Comparison of ENCODE assay signal across 8 cellular contexts in the genomic region with DNA sequence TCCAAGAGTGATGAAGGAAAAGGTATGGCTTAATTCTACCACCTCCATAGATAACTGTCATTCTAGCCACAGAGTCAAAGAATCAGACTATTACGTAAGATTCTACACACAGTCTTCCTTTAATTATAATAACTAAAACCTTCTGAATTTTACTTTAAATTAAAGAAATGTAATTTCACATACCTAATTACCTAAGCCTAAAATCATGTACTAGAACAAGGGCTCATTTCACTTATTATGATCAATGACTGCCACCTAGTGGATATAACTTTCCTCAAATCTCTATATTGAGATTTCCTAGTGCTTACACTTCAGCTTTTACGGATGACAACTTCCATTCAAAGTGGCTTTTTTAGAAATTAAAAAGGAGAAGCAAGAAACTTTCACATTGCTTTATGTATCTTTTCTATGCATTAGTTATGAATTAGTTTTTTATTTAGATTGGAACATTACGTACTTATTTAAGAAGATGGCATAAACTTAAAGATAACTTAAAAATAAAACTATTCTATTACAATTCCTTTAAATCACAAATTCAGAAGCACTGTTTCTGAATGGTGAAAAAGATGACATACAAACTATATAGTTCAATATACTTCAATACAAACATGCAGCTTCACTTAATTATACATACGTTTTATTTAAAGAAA. TPM values are rescaled to one million over a fixed set of nuclear protein-coding genes. Genes with fewer than 3 reads are reported as not detected.
A peak's percentile ranks its signal among the peaks of the same experiment; 100 is the strongest.
DNase-seq lines count a peak whose midpoint lies in the region; ATAC-seq and TF ChIP-seq lines count a peak whose summit lies in the region.

No MANE protein-coding gene starts in this region.

- no peak overlapping the region for H3K27ac ChIP-seq in HCT116 (ENCODE audit: low read depth, low read length)
- H3K27ac ChIP-seq in brain microvascular endothelial cell = no peak overlapping the region

- H4K20me1 ChIP-seq in HCT116 (ENCODE audit: insufficient read depth) = no peaks in the 10 kb centered on the region

- H3K79me2 ChIP-seq in HCT116 (ENCODE audit: insufficient read depth, low read length) = no peaks in the 10 kb centered on the region

- H3K36me3 ChIP-seq in HCT116 (ENCODE audit: control insufficient read depth in 1 of 2, insufficient read depth in 2 of 2, low read length in 2 of 2) (no peaks in the 10 kb centered on the region), brain microvascular endothelial cell (replicated peaks) (no peaks in the 10 kb centered on the region), kidney epithelial cell (ENCODE audit: control insufficient read depth, insufficient read depth, low read length) (no peaks in the 10 kb centered on the region)

- no peak for TF ChIP-seq POLR2A in HCT116 (IDR thresholded peaks at IDR 0.05; ENCODE audit: borderline replicate concordance, extremely low read depth, insufficient read depth, insufficient read length)

- intact Hi-C loops in HCT116 (cut with micrococcal nuclease) = loop anchor here (1.0 to 10.0 kb wide), 4 partner anchors 280 to 780 kb away; no protein-coding TSS in a partner anchor

- CTCF ChIA-PET in HCT116 (lab: Charles Lee) = interaction anchor here (0.8 to 6.6 kb wide), 19 partner anchors 9 to 736 kb away, joined by 3 to 63 read pairs (median 5); no protein-coding TSS in a partner anchor

- RAD21 ChIA-PET in HCT116 (lab: Charles Lee; ENCODE audit: low non-redundant PET in 1 of 2, low total read pairs in 2 of 2, uncharacterized antibody in 2 of 2, unreplicated experiment in 2 of 2) = interaction anchor here (0.6 to 1.9 kb wide), 5 partner anchors 80 to 473 kb away, joined by 3 to 5 read pairs (median 3); a partner anchor contains a TSS

- ATAC-seq in HCT116 = peak; percentile 78
- no peak for ATAC-seq in GM21529 (IDR thresholded peaks at IDR 0.05; ENCODE audit: unreplicated experiment)

- H3K4me1 ChIP-seq in HCT116 (ENCODE audit: control insufficient read depth in 1 of 2, insufficient read depth in 2 of 2, low read length in 2 of 2) = no peaks in the 10 kb centered on the region

- no peak overlapping the region for H3K4me2 ChIP-seq in HCT116 (ENCODE audit: low read length)

- H3K9me3 ChIP-seq in HCT116 (ENCODE audit: control insufficient read depth in 1 of 2, insufficient read depth in 1 of 2, low read depth in 1 of 2, low read length in 2 of 2) = no peaks in the 10 kb centered on the region

- no peak overlapping the region for H3K4me3 ChIP-seq in HCT116 (replicated peaks in 1 of 2; ENCODE audit: low read depth in 1 of 2, low read length in 2 of 2)
- no peak overlapping the region for H3K4me3 ChIP-seq in brain microvascular endothelial cell (ENCODE audit: low read depth, low read length)
- H3K4me3 ChIP-seq in kidney epithelial cell (ENCODE audit: low read depth, low read length) = no peak overlapping the region

- POLR2A ChIA-PET in HCT116 (lab: Charles Lee) = interaction anchor here (0.6 kb wide), 1 partner anchor 561 kb away, joined by 4 read pairs; no protein-coding TSS in a partner anchor

- H3K9me2 ChIP-seq in HCT116 (ENCODE audit: insufficient read depth) = no peaks in the 10 kb centered on the region

- in situ Hi-C loops in brain microvascular endothelial cell (cut with HindIII; ENCODE audit: low pct_ligation_motif_present, low sequenced_read_pairs) = loop anchor here (25.0 kb wide), 1 partner anchor 460 kb away; no protein-coding TSS in a partner anchor

- DNase-seq in DMS153 treated with DMSO at 0.1 percent for 48 hours (lab: John Stamatoyannopoulos, UW; ENCODE audit: unreplicated experiment) (peak; percentile 48), HCT116 (ENCODE audit: low read depth, low spot score) (peak; percentile 55), NCI-H345 treated with DMSO at 0.1 percent for 48 hours (lab: John Stamatoyannopoulos, UW; ENCODE audit: unreplicated experiment) (peak; percentile 18), brain microvascular endothelial cell (no peak), kidney epithelial cell (ENCODE audit: low read depth) (peak; percentile 10), COLO668 (lab: John Stamatoyannopoulos, UW; ENCODE audit: unreplicated experiment) (no peak), 8988T (no peak)

- H3K9ac ChIP-seq in HCT116 (ENCODE audit: low read length) = no peak overlapping the region

- TF ChIP-seq RAD21 in HCT116 (IDR thresholded peaks at IDR 0.05; ENCODE audit: low read depth) = peak; percentile 79

- no peak overlapping the region for H2AFZ ChIP-seq in HCT116 (ENCODE audit: low read depth, low read length, poor library complexity, severe bottlenecking)

- TF ChIP-seq CTCF in HCT116 (IDR thresholded peaks at IDR 0.05 in 2 of 3, conservative IDR thresholded peaks at IDR 0.05 in 1 of 3; ENCODE audit: borderline replicate concordance in 1 of 3, insufficient read depth in 1 of 3, low read depth in 2 of 3, low read length in 2 of 3) = peak; percentile 53 to 83 (median 65)
- peak; percentile 19 for TF ChIP-seq CTCF in brain microvascular endothelial cell (IDR thresholded peaks at IDR 0.05; ENCODE audit: low read depth, low read length, missing control alignments)
- peak; percentile 37 for TF ChIP-seq CTCF in kidney epithelial cell (IDR thresholded peaks at IDR 0.05; ENCODE audit: insufficient read depth, low read length, poor library complexity, severe bottlenecking)

- H3K27me3 ChIP-seq in HCT116 (ENCODE audit: insufficient read depth, low read length) (no peaks in the 10 kb centered on the region), brain microvascular endothelial cell (replicated peaks) (no peaks in the 10 kb centered on the region), kidney epithelial cell (ENCODE audit: control insufficient read depth, insufficient read depth, low read length) (no peaks in the 10 kb centered on the region)

- no TSS peak for BruUV-seq in HCT116 (replicated peaks; lab: Mats Ljungman, UMichigan)

TF ChIP-seq in HCT116, 20 proteins besides CTCF, POLR2A, EP300 and RAD21:
- TF ChIP-seq ZNF274 (IDR thresholded peaks at IDR 0.05; ENCODE audit: low read depth, low read length) (no peak), EZH2phosphoT487 (IDR thresholded peaks at IDR 0.05; ENCODE audit: borderline replicate concordance) (no peak), CBX3 (IDR thresholded peaks at IDR 0.05; ENCODE audit: low read depth) (no peak), JUND (IDR thresholded peaks at IDR 0.05) (no peak), EZH2 (IDR thresholded peaks at IDR 0.05) (no peak), EGR1 (IDR thresholded peaks at IDR 0.05; ENCODE audit: low read depth) (no peak), SRF (IDR thresholded peaks at IDR 0.05; ENCODE audit: low read depth) (no peak), SIN3A (IDR thresholded peaks at IDR 0.05; ENCODE audit: low read depth) (no peak), ZFX (IDR thresholded peaks at IDR 0.05) (no peak)
- TF ChIP-seq, protein P1, sequence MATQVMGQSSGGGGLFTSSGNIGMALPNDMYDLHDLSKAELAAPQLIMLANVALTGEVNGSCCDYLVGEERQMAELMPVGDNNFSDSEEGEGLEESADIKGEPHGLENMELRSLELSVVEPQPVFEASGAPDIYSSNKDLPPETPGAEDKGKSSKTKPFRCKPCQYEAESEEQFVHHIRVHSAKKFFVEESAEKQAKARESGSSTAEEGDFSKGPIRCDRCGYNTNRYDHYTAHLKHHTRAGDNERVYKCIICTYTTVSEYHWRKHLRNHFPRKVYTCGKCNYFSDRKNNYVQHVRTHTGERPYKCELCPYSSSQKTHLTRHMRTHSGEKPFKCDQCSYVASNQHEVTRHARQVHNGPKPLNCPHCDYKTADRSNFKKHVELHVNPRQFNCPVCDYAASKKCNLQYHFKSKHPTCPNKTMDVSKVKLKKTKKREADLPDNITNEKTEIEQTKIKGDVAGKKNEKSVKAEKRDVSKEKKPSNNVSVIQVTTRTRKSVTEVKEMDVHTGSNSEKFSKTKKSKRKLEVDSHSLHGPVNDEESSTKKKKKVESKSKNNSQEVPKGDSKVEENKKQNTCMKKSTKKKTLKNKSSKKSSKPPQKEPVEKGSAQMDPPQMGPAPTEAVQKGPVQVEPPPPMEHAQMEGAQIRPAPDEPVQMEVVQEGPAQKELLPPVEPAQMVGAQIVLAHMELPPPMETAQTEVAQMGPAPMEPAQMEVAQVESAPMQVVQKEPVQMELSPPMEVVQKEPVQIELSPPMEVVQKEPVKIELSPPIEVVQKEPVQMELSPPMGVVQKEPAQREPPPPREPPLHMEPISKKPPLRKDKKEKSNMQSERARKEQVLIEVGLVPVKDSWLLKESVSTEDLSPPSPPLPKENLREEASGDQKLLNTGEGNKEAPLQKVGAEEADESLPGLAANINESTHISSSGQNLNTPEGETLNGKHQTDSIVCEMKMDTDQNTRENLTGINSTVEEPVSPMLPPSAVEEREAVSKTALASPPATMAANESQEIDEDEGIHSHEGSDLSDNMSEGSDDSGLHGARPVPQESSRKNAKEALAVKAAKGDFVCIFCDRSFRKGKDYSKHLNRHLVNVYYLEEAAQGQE (IDR thresholded peaks at IDR 0.05; ENCODE audit: low read depth) = no peak
- TF ChIP-seq, protein P2, sequence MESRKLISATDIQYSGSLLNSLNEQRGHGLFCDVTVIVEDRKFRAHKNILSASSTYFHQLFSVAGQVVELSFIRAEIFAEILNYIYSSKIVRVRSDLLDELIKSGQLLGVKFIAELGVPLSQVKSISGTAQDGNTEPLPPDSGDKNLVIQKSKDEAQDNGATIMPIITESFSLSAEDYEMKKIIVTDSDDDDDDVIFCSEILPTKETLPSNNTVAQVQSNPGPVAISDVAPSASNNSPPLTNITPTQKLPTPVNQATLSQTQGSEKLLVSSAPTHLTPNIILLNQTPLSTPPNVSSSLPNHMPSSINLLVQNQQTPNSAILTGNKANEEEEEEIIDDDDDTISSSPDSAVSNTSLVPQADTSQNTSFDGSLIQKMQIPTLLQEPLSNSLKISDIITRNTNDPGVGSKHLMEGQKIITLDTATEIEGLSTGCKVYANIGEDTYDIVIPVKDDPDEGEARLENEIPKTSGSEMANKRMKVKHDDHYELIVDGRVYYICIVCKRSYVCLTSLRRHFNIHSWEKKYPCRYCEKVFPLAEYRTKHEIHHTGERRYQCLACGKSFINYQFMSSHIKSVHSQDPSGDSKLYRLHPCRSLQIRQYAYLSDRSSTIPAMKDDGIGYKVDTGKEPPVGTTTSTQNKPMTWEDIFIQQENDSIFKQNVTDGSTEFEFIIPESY (IDR thresholded peaks at IDR 0.05; ENCODE audit: extremely low read depth, insufficient replicate concordance, low read length) = no peak
- TF ChIP-seq, protein P3, sequence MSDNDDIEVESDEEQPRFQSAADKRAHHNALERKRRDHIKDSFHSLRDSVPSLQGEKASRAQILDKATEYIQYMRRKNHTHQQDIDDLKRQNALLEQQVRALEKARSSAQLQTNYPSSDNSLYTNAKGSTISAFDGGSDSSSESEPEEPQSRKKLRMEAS (IDR thresholded peaks at IDR 0.05) = no peak

RNA-seq across cellular contexts. Expression of a gene that starts 18.2 kb away (rescaled TPM):
- 0.34 TPM for total RNA-seq in HCT116 (2021; ENCODE audit: unreplicated experiment)
- 0.04 and 0.12 TPM in 2 replicates for polyA plus RNA-seq in HCT116 (2012)
- 0.14 and 0.29 TPM in 2 replicates for total RNA-seq in kidney epithelial cell

Comparison
In these comparisons a context has a peak if more than half of its experiments do, and no peak if none do; other contexts are left out.
1. DNase-seq: peak in DMS153 treated with DMSO at 0.1 percent for 48 hours (single experiment), HCT116 (single experiment), NCI-H345 treated with DMSO at 0.1 percent for 48 hours (single experiment) and kidney epithelial cell (single experiment); none in brain microvascular endothelial cell (single experiment), COLO668 (single experiment) and 8988T (single experiment).
2. Peak in every context shown above with its lines, with median percentiles within 50 percentile points of each other: CTCF ChIP-seq.